16 cellular contexts compared by ENCODE assay signal in the genomic region with DNA sequence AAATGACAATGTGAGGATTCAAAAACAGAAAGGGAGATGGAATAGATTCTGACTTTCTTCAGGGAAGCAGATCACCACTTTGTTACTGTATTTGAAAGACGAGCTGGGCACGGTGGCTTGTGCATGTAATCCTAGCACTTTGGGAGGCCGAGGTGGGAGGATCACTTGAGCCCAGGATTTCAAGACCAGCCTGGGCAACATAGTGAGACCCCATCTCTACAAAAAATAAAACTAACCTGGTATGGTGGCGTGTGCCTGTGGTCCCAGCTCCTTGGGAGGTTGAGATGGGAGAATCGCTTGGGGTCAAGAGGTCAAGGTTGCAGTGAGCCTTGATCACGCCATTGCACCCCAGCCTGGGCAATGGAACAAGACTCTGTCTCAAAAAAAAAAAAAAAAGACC. TPM values are rescaled to one million over a fixed set of nuclear protein-coding genes. Genes with fewer than 3 reads are reported as not detected.
DNase-seq lines count a peak whose midpoint lies in the region; ATAC-seq and TF ChIP-seq lines count a peak whose summit lies in the region.
"Had no signal": no experiment of that assay in that cellular context is flagged by ENCODE, and none has a peak within 500 bp of the region (broad histone marks: within the 10 kb centered on the region; RNA-seq: fewer than 3 reads in every experiment).

No MANE protein-coding gene starts in this region.

- TF ChIP-seq POLR2A in esophagus muscularis mucosa (IDR thresholded peaks at IDR 0.05; ENCODE audit: low read depth) (no peak), transverse colon (IDR thresholded peaks at IDR 0.05) (no peak)

- no peak for DNase-seq in activated T-cell treated with anti-CD3 and anti-CD28 coated beads, Interleukin-2, amount 50 U/mL, for 72 hours
- no peak for DNase-seq in activated T-cell treated with anti-CD3 and anti-CD28 coated beads, Interleukin-2, amount 50 U/mL, for 48 hours
- DNase-seq in GM23248 (no peak), osteoblast (ENCODE audit: insufficient read length, low spot score, missing footprints) (no peak), esophagus muscularis mucosa (ENCODE audit: extremely low spot score) (no peak), transverse colon (no peak), coronary artery (ENCODE audit: low spot score) (no peak)
- no peak for DNase-seq in activated T-helper 2 cell treated with anti-CD3 and anti-CD28 coated beads, Interferon-gamma antibody, Interleukin-2, Interleukin-4, amounts not matched to agents 10 μg/mL and 5 μg/mL and 100 μg/mL, durations not matched to agents 14 hours and 24 hours and 36 hours (ENCODE audit: low spot score)
- DNase-seq: Calu3; CD4-positive, alpha-beta T cell; DMS79 treated with DMSO at 0.1 percent for 48 hours; NCI-H1417 treated with DMSO at 0.1 percent for 48 hours; NCI-H2029; NCI-H2171 treated with DMSO at 0.1 percent for 48 hours; NCI-H510A had no signal

- intact Hi-C loops in activated T-helper 2 cell treated with anti-CD3 and anti-CD28 coated beads, Interferon-gamma antibody, Interleukin-2, Interleukin-4, amounts not matched to agents 10 μg/mL and 5 μg/mL and 100 μg/mL, durations not matched to agents 14 hours and 24 hours and 36 hours (cut with micrococcal nuclease), result no loop called here
- intact Hi-C loops in esophagus muscularis mucosa (cut with DNase I), result no loop called here
- intact Hi-C loops in transverse colon (cut with DNase I; ENCODE audit: low total_unique reads), result no loop called here

- H3K4me1 ChIP-seq in GM23248 (ENCODE audit: insufficient read depth), result peaks cover 30% of the 10 kb centered on the region
- H3K4me1 ChIP-seq in osteoblast (ENCODE audit: insufficient read depth, low read length), result peaks cover 22% of the 10 kb centered on the region
- H3K4me1 ChIP-seq in esophagus muscularis mucosa, result peaks cover 11 to 21% (median 15%) of the 10 kb centered on the region in 4 donors
- H3K4me1 ChIP-seq in transverse colon, result peaks cover 3 to 73% (median 35%) of the 10 kb centered on the region in 4 donors

- peak overlapping the region; percentile 83 for H3K27ac Mint-ChIP-seq in activated T-cell treated with anti-CD3 and anti-CD28 coated beads, Interleukin-2, amount 50 U/mL, for 72 hours
- peak overlapping the region; percentile 68 for H3K27ac Mint-ChIP-seq in activated T-helper 2 cell treated with anti-CD3 and anti-CD28 coated beads, Interferon-gamma antibody, Interleukin-2, Interleukin-4, amounts not matched to agents 10 μg/mL and 5 μg/mL and 100 μg/mL, durations not matched to agents 14 hours and 24 hours and 36 hours
- H3K27ac Mint-ChIP-seq: B cell; CD4-positive, alpha-beta T cell had no signal

- H3K4me3 ChIP-seq in GM23248, result no peak overlapping the region
- no peak overlapping the region for H3K4me3 ChIP-seq in osteoblast (ENCODE audit: insufficient read depth, low read length)
- H3K4me3 ChIP-seq in esophagus muscularis mucosa, result no peak overlapping the region
- no peak overlapping the region for H3K4me3 ChIP-seq in transverse colon
- no peak overlapping the region for H3K4me3 ChIP-seq in coronary artery

- TF ChIP-seq CTCF in osteoblast (IDR thresholded peaks at IDR 0.05; ENCODE audit: extremely low read depth, low read depth, low read length), result no peak
- no peak for TF ChIP-seq CTCF in esophagus muscularis mucosa (IDR thresholded peaks at IDR 0.05)
- TF ChIP-seq CTCF in transverse colon (IDR thresholded peaks at IDR 0.05), result no peak
- TF ChIP-seq CTCF in coronary artery (IDR thresholded peaks at IDR 0.05), result no peak

- H3K4me1 Mint-ChIP-seq in activated T-cell treated with anti-CD3 and anti-CD28 coated beads, Interleukin-2, amount 50 U/mL, for 72 hours (ENCODE audit: low read depth), result peaks cover 13% of the 10 kb centered on the region
- peaks cover 25% of the 10 kb centered on the region for H3K4me1 Mint-ChIP-seq in activated T-helper 2 cell treated with anti-CD3 and anti-CD28 coated beads, Interferon-gamma antibody, Interleukin-2, Interleukin-4, amounts not matched to agents 10 μg/mL and 5 μg/mL and 100 μg/mL, durations not matched to agents 14 hours and 24 hours and 36 hours (ENCODE audit: low read depth)

- WGBS in GM23248 (ENCODE audit: low coverage in 1 of 2, low lambda C conversion rate in 2 of 2, missing lambda C conversion rate in 2 of 2), 2 experiments, result 91 to 92% methylated on average over 6 of the region's 6 CpGs
- WGBS in esophagus muscularis mucosa, result 91% methylated on average over 6 of the region's 6 CpGs
- WGBS in transverse colon (ENCODE audit: low coverage in 1 of 2), 2 donors, result 82 to 95% methylated on average over 3 to 6 of the region's 6 CpGs

- H3K9me3 ChIP-seq in GM23248 (ENCODE audit: low read depth) (no peaks in the 10 kb centered on the region), osteoblast (ENCODE audit: low read depth, low read length) (no peaks in the 10 kb centered on the region), esophagus muscularis mucosa (no peaks in the 10 kb centered on the region), transverse colon (no peaks in the 10 kb centered on the region)

- no peaks in the 10 kb centered on the region for H3K79me2 ChIP-seq in GM23248 (ENCODE audit: insufficient read depth)
- peaks cover 2% of the 10 kb centered on the region for H3K79me2 ChIP-seq in osteoblast (ENCODE audit: insufficient read depth, low read length)

- peaks cover 26% of the 10 kb centered on the region for H3F3A ChIP-seq in GM23248 (ENCODE audit: insufficient read depth)

- H3K36me3 Mint-ChIP-seq in activated T-cell treated with anti-CD3 and anti-CD28 coated beads, Interleukin-2, amount 50 U/mL, for 72 hours (ENCODE audit: insufficient read depth in 2 of 2), result peaks cover 5 to 8% of the 10 kb centered on the region in 2 donors
- H3K36me3 Mint-ChIP-seq in activated T-helper 2 cell treated with anti-CD3 and anti-CD28 coated beads, Interferon-gamma antibody, Interleukin-2, Interleukin-4, amounts not matched to agents 10 μg/mL and 5 μg/mL and 100 μg/mL, durations not matched to agents 14 hours and 24 hours and 36 hours (ENCODE audit: low read depth), result peaks cover 19% of the 10 kb centered on the region

- H3K27me3 ChIP-seq in GM23248 (replicated peaks; ENCODE audit: insufficient read depth) (no peaks in the 10 kb centered on the region), osteoblast (ENCODE audit: insufficient read depth, low read length) (no peaks in the 10 kb centered on the region), esophagus muscularis mucosa (no peaks in the 10 kb centered on the region), transverse colon (no peaks in the 10 kb centered on the region)

- peak overlapping the region; percentile 4 for H3K4me2 ChIP-seq in GM23248 (ENCODE audit: unreplicated experiment)
- H3K4me2 ChIP-seq in osteoblast (ENCODE audit: insufficient read depth, low read length), result no peak overlapping the region

- peak overlapping the region; percentile 40 for H3K9ac ChIP-seq in GM23248

- no peaks in the 10 kb centered on the region for H4K20me1 ChIP-seq in GM23248 (ENCODE audit: insufficient read depth)
- no peaks in the 10 kb centered on the region for H4K20me1 ChIP-seq in osteoblast (ENCODE audit: insufficient read depth, low read length)

- H3K27ac ChIP-seq in GM23248, result peak overlapping the region; percentile 71
- peak overlapping the region; percentile 36 for H3K27ac ChIP-seq in osteoblast (ENCODE audit: low read depth, low read length)
- H3K27ac ChIP-seq in esophagus muscularis mucosa (replicated peaks in 1 of 4), result no peak overlapping the region
- H3K27ac ChIP-seq in transverse colon, result no peak overlapping the region
- H3K27ac ChIP-seq in coronary artery, result no peak overlapping the region

- TF ChIP-seq EP300 in esophagus muscularis mucosa (IDR thresholded peaks at IDR 0.05), result no peak
- no peak for TF ChIP-seq EP300 in transverse colon (IDR thresholded peaks at IDR 0.05; ENCODE audit: low read depth)

- H3K9me2 ChIP-seq in GM23248 (ENCODE audit: insufficient read depth), result no peaks in the 10 kb centered on the region

- H2AFZ ChIP-seq in GM23248, result peak overlapping the region; percentile 59
- H2AFZ ChIP-seq in osteoblast (ENCODE audit: low read length), result no peak overlapping the region

- in situ Hi-C loops in GM23248 (cut with MboI) (no loop called here), transverse colon (cut with MboI; ENCODE audit: low pct_ligation_motif_present in 1 of 4, low pct_unique_long_range_greater_than_20kb in 1 of 4, low sequenced_read_pairs in 3 of 4) (no loop called here)

- H3K36me3 ChIP-seq in GM23248 (ENCODE audit: low read depth) (no peaks in the 10 kb centered on the region), osteoblast (ENCODE audit: insufficient read depth, low read length) (no peaks in the 10 kb centered on the region), esophagus muscularis mucosa (no peaks in the 10 kb centered on the region), transverse colon (no peaks in the 10 kb centered on the region)

- peak overlapping the region in 1 of 2 donors; percentile 18 for H3K4me3 Mint-ChIP-seq in activated T-cell treated with anti-CD3 and anti-CD28 coated beads, Interleukin-2, amount 50 U/mL, for 72 hours
- no peak overlapping the region for H3K4me3 Mint-ChIP-seq in activated T-helper 2 cell treated with anti-CD3 and anti-CD28 coated beads, Interferon-gamma antibody, Interleukin-2, Interleukin-4, amounts not matched to agents 10 μg/mL and 5 μg/mL and 100 μg/mL, durations not matched to agents 14 hours and 24 hours and 36 hours (ENCODE audit: low read depth)
- H3K4me3 Mint-ChIP-seq: B cell; CD4-positive, alpha-beta T cell had no signal

- ATAC-seq in activated T-cell treated with anti-CD3 and anti-CD28 coated beads, Interleukin-2, amount 50 U/mL, for 72 hours (replicated peaks in 1 of 2), result peak in 1 of 2 donors; percentile 13

- no peaks in the 10 kb centered on the region for H3K27me3 Mint-ChIP-seq in activated T-cell treated with anti-CD3 and anti-CD28 coated beads, Interleukin-2, amount 50 U/mL, for 72 hours (ENCODE audit: low read depth)
- no peaks in the 10 kb centered on the region for H3K27me3 Mint-ChIP-seq in activated T-helper 2 cell treated with anti-CD3 and anti-CD28 coated beads, Interferon-gamma antibody, Interleukin-2, Interleukin-4, amounts not matched to agents 10 μg/mL and 5 μg/mL and 100 μg/mL, durations not matched to agents 14 hours and 24 hours and 36 hours (ENCODE audit: low read depth)
- H3K27me3 Mint-ChIP-seq: B cell; CD4-positive, alpha-beta T cell had no signal

- H3K9me3 Mint-ChIP-seq in activated T-cell treated with anti-CD3 and anti-CD28 coated beads, Interleukin-2, amount 50 U/mL, for 72 hours, result no peaks in the 10 kb centered on the region
- no peaks in the 10 kb centered on the region for H3K9me3 Mint-ChIP-seq in activated T-helper 2 cell treated with anti-CD3 and anti-CD28 coated beads, Interferon-gamma antibody, Interleukin-2, Interleukin-4, amounts not matched to agents 10 μg/mL and 5 μg/mL and 100 μg/mL, durations not matched to agents 14 hours and 24 hours and 36 hours
- H3K9me3 Mint-ChIP-seq: CD4-positive, alpha-beta T cell had no signal

RNA-seq across cellular contexts. Expression of a gene that starts 34.0 kb away (rescaled TPM):
- 10 to 100 TPM; 42.5 to 51.9 TPM for total RNA-seq in activated T-cell treated with anti-CD3 and anti-CD28 coated beads, Interleukin-2, amount 50 U/mL, for 72 hours
- 10.9 and 12.6 TPM in 2 replicates for total RNA-seq in GM23248 (2014; rRNA removed; shearing (Covaris generic))
- 13.3 and 15.4 TPM in 2 replicates for polyA plus RNA-seq in GM23248 (2016; fragmentation: Nextera tagmentation; extraction: Ambion mirVana)
- total RNA-seq in activated T-helper 2 cell treated with anti-CD3 and anti-CD28 coated beads, Interferon-gamma antibody, Interleukin-2, Interleukin-4, amounts not matched to agents 10 μg/mL and 5 μg/mL and 100 μg/mL, durations not matched to agents 14 hours and 24 hours and 36 hours, result 40.1 and 40.6 TPM in 2 replicates
- 21.8 and 23.5 TPM in 2 replicates for total RNA-seq in osteoblast
- 10 to 100 TPM in 3 of 4 donors, 1 to 10 TPM in 1; 10.0 to 21.7 (median 16.5) TPM for total RNA-seq in esophagus muscularis mucosa
- total RNA-seq in transverse colon, result 100 to 1,000 TPM in 2 of 4 donors, 10 to 100 TPM in 2; 60.9 to 142 (median 101) TPM

RNA-seq across cellular contexts. Expression of a gene that starts 35.7 kb away (rescaled TPM):
- total RNA-seq in activated T-cell treated with anti-CD3 and anti-CD28 coated beads, Interleukin-2, amount 50 U/mL, for 72 hours, result 100 to 1,000 TPM; 117 to 130 TPM
- 50.6 and 78.9 TPM in 2 replicates for total RNA-seq in GM23248 (2014; rRNA removed; shearing (Covaris generic))
- 84.9 and 95.7 TPM in 2 replicates for polyA plus RNA-seq in GM23248 (2016; fragmentation: Nextera tagmentation; extraction: Ambion mirVana)
- 134 and 139 TPM in 2 replicates for total RNA-seq in activated T-helper 2 cell treated with anti-CD3 and anti-CD28 coated beads, Interferon-gamma antibody, Interleukin-2, Interleukin-4, amounts not matched to agents 10 μg/mL and 5 μg/mL and 100 μg/mL, durations not matched to agents 14 hours and 24 hours and 36 hours
- total RNA-seq in osteoblast (70.7 and 86.9 TPM in 2 replicates), esophagus muscularis mucosa (100 to 1,000 TPM; 100 to 123 (median 109) TPM), transverse colon (100 to 1,000 TPM; 267 to 519 (median 376) TPM)

Comparison
In these comparisons a context has a peak if more than half of its experiments do, and no peak if none do; other contexts are left out.
1. H3K27ac ChIP-seq: peak in GM23248 (single experiment) and osteoblast (single experiment); none in esophagus muscularis mucosa (0 of 4), transverse colon (0 of 4) and coronary artery (0 of 2).